In genomic region chr1:23237516-23237915, GRCh38 we compare ENCODE assay signal across 7 cellular contexts. TPM values are rescaled to one million over a fixed set of nuclear protein-coding genes. Genes with fewer than 3 reads are reported as not detected.
"Had no signal": no experiment of that assay in that cellular context is flagged by ENCODE, and none has a peak within 500 bp of the region (broad histone marks: within the 10 kb centered on the region; RNA-seq: fewer than 3 reads in every experiment).

No MANE protein-coding gene starts in this region.

- H3K4me3 ChIP-seq: GM23248 had no signal

- DNase-seq: GM23248, H9, HCEC 1CT had no signal

- H3K27ac ChIP-seq: GM23248, HL-60 had no signal

- FAIRE-seq: H1, H54, HepG2 had no signal

- H3K9ac ChIP-seq: GM23248 had no signal

RNA-seq across cellular contexts. Expression of gene HTR1D, which starts 20.2 kb away (rescaled TPM):
- total RNA-seq: GM23248 had no signal
